In the genomic region with DNA sequence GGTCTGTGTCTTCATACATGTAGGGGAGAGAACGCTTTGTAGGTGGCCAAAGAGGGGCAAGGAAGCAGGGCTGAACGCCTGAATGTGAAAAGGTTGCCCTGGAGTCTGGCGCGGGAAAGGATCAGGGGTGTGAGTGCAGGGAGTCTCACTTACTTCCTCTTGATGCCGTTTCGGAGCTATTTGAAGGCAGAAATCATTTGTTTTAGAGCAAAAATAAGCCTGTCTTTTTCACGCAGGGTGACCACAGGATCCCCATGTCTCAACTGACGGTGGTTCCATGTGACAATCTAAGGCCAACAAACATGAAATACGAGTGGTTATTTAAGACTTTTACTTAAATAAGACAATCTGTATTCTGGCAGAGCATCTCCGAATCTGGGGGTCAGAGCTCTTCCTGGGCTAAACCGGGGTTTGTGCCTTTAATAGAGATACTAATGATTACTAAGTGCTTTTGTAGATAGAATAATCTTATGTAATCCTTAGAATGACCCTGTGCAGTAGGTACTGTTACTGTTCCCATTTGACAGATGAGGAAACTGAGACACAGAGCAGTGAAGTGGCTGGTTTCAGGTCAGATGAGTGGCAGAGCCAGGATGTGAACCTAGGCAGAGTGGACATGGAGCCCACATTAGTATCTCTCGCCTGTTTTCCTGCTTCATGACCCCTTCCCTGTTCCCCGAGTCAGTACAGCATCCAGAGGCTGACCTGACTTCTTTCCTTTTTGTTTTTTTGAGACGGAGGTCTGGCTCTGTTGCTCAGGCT, we compare ENCODE assay signal across 8 cellular contexts. TPM values are rescaled to one million over a fixed set of nuclear protein-coding genes. Genes with fewer than 3 reads are reported as not detected.
DNase-seq lines count a peak whose midpoint lies in the region; ATAC-seq and TF ChIP-seq lines count a peak whose summit lies in the region.

No MANE protein-coding gene starts in this region.

- no peak for TF ChIP-seq CTCF in RWPE2 (IDR thresholded peaks at IDR 0.05; ENCODE audit: poor library complexity, severe bottlenecking)

- H3K27me3 ChIP-seq in ACC112 (ENCODE audit: insufficient read depth, low read length): no peaks in the 10 kb centered on the region
- H3K27me3 ChIP-seq in RWPE2 (ENCODE audit: insufficient read depth, poor library complexity, severe bottlenecking): no peaks in the 10 kb centered on the region

- peak; percentile 42 for TF ChIP-seq POLR2A in GM18505 (IDR thresholded peaks at IDR 0.05; ENCODE audit: borderline replicate concordance, extremely low read depth, insufficient read depth, insufficient read length)

- H3K79me2 ChIP-seq in ACC112 (ENCODE audit: control insufficient read depth, insufficient read depth, low read length, unreplicated experiment): peaks cover 11% of the 10 kb centered on the region

- H3K36me3 ChIP-seq in ACC112 (ENCODE audit: insufficient read depth, low read length): no peaks in the 10 kb centered on the region
- no peaks in the 10 kb centered on the region; the same call in 1 of the 2 replicates for H3K36me3 ChIP-seq in RWPE2 (ENCODE audit: low read depth)

- no peaks in the 10 kb centered on the region for H3K9me3 ChIP-seq in RWPE2 (ENCODE audit: severe bottlenecking)
- H3K9me3 ChIP-seq in iPS-18c (ENCODE audit: control insufficient read depth, insufficient read depth, low read length): no peaks in the 10 kb centered on the region

- DNase-seq in RWPE2 (ENCODE audit: low spot score): no peak
- no peak for DNase-seq in NCI-H2029 treated with DMSO at 0.1 percent for 48 hours (lab: John Stamatoyannopoulos, UW)
- DNase-seq in NCI-H1048 (lab: John Stamatoyannopoulos, UW): no peak
- no peak for DNase-seq in dermis blood vessel endothelial cell
- DNase-seq in hepatic stellate cell (ENCODE audit: low spot score): no peak

- H3K4me1 ChIP-seq in ACC112 (ENCODE audit: control insufficient read depth, insufficient read depth, low read length, unreplicated experiment) (peaks cover 15% of the 10 kb centered on the region), RWPE2 (ENCODE audit: insufficient read depth, poor library complexity, severe bottlenecking) (peaks cover 7% of the 10 kb centered on the region)

- ATAC-seq in GM18505 (IDR thresholded peaks at IDR 0.05; ENCODE audit: unreplicated experiment): no peak
- ATAC-seq in RWPE2 (ENCODE audit: low read depth): no peak

- H3K4me3 ChIP-seq in ACC112 (ENCODE audit: low read depth, low read length) (peak overlapping the region; percentile 79), RWPE2 (ENCODE audit: severe bottlenecking) (peak overlapping the region; percentile 99), iPS-18c (ENCODE audit: insufficient read depth, low read depth, low read length) (peak overlapping the region; percentile 73; the same call in 1 of the 2 replicates)

- no peak overlapping the region for H2AFZ ChIP-seq in ACC112 (ENCODE audit: low read length, unreplicated experiment)

- no peak overlapping the region for H3K27ac ChIP-seq in ACC112 (ENCODE audit: low read depth, low read length)
- no peak overlapping the region for H3K27ac ChIP-seq in RWPE2 (ENCODE audit: poor library complexity, severe bottlenecking)

RNA-seq across cellular contexts. Expression of gene BRI3BP, which starts 1.9 kb away (rescaled TPM):
- total RNA-seq in dermis blood vessel endothelial cell: 3.9 and 9.4 TPM in 2 replicates

RNA-seq across cellular contexts. Expression of gene DHX37, which starts 6.5 kb away (rescaled TPM):
- total RNA-seq in dermis blood vessel endothelial cell: 14.6 and 24.8 TPM in 2 replicates
